12 cellular contexts compared by ENCODE assay signal in the genomic region with DNA sequence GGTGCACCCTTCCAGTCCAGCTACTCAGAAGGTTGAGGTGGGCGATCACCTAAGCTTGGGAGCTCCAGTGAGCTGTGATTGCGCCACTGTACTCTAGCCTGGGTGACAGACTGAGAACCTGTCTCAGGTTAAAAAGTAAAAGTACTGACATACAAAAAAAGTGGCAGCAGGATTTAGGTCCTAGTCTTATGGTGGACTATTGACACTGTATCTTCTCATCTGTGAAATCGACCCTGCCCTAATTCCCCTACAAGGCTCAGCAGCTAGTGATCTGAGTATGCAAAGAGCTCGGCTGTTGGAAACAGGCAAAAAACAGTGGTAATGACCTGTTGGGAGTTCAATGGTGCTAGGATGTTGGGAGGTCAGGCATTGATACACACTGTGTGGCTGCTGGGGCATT. TPM values are rescaled to one million over a fixed set of nuclear protein-coding genes. Genes with fewer than 3 reads are reported as not detected.
"Had no signal": no experiment of that assay in that cellular context is flagged by ENCODE, and none has a peak within 500 bp of the region (broad histone marks: within the 10 kb centered on the region; RNA-seq: fewer than 3 reads in every experiment).

No MANE protein-coding gene starts in this region.

- H3K9me3 ChIP-seq: left lung, mucosa of descending colon, transverse colon had no signal

- ATAC-seq: left lung; mucosa of descending colon; natural killer cell treated with Interleukin-12 subunit alpha and Interleukin-12 subunit beta and Interleukin-15 and Interleukin-18, amount 100 ng/mL, for 72 hours; right cardiac atrium had no signal

- H3K4me3 Mint-ChIP-seq: natural killer cell treated with Interleukin-12 subunit alpha and Interleukin-12 subunit beta and Interleukin-15 and Interleukin-18, amount 100 ng/mL, for 72 hours had no signal

- H3K27ac Mint-ChIP-seq: progenitor cell of endocrine pancreas had no signal

- H3K36me3 ChIP-seq: left lung, transverse colon had no signal

- DNase-seq: aorta, foreskin melanocyte, head of caudate nucleus, left lung, mucosa of descending colon, occipital lobe, right cardiac atrium, small intestine, transverse colon had no signal

- H3K36me3 Mint-ChIP-seq: natural killer cell treated with Interleukin-12 subunit alpha and Interleukin-12 subunit beta and Interleukin-15 and Interleukin-18, amount 100 ng/mL, for 72 hours had no signal

- H3K4me3 ChIP-seq: left lung, mucosa of descending colon, transverse colon had no signal

- H3K4me1 ChIP-seq: left lung, transverse colon had no signal

- H3K27ac ChIP-seq: left lung, transverse colon had no signal

- H3K9me3 Mint-ChIP-seq: natural killer cell treated with Interleukin-12 subunit alpha and Interleukin-12 subunit beta and Interleukin-15 and Interleukin-18, amount 100 ng/mL, for 72 hours had no signal

- H3K27me3 ChIP-seq: left lung, transverse colon had no signal

RNA-seq across cellular contexts. Expression of gene LEF1, which starts 57.0 kb away (rescaled TPM):
- total RNA-seq: bronchial epithelial cell had no signal
